16 cellular contexts compared by ENCODE assay signal in genomic region chr15:84603630-84604379, GRCh38. TPM values are rescaled to one million over a fixed set of nuclear protein-coding genes. Genes with fewer than 3 reads are reported as not detected.
DNase-seq lines count a peak whose midpoint lies in the region; ATAC-seq and TF ChIP-seq lines count a peak whose summit lies in the region.
"Had no signal": no experiment of that assay in that cellular context is flagged by ENCODE, and none has a peak within 500 bp of the region (broad histone marks: within the 10 kb centered on the region; RNA-seq: fewer than 3 reads in every experiment).

No MANE protein-coding gene starts in this region.

- no peaks in the 10 kb centered on the region for H3K27me3 Mint-ChIP-seq in natural killer cell treated with Interleukin-12 subunit alpha and Interleukin-12 subunit beta and Interleukin-15 and Interleukin-18, amount 100 ng/mL, for 72 hours
- no peaks in the 10 kb centered on the region for H3K27me3 Mint-ChIP-seq in natural killer cell (ENCODE audit: low read depth in 2 of 2)
- no peaks in the 10 kb centered on the region for H3K27me3 Mint-ChIP-seq in activated T-helper 17 cell treated with anti-CD3 and anti-CD28 coated beads, Interleukin-2, amount 50 U/mL, for 72 hours

- no peak for ATAC-seq in natural killer cell treated with Interleukin-12 subunit alpha and Interleukin-12 subunit beta and Interleukin-15 and Interleukin-18, amount 100 ng/mL, for 72 hours
- no peak for ATAC-seq in natural killer cell
- ATAC-seq in activated T-helper 17 cell treated with anti-CD3 and anti-CD28 coated beads, Interleukin-2, amount 50 U/mL, for 72 hours (replicated peaks): no peak
- ATAC-seq: left lung, PC-3, SK-N-SH treated with all-trans-retinoic acid at 6 μM for 48 hours had no signal

- H3K27ac ChIP-seq in subcutaneous abdominal adipose tissue (ENCODE audit: low read depth, low read length): peak overlapping the region; percentile 54
- H3K27ac ChIP-seq: left lung, skin epidermis had no signal

- H3K36me3 Mint-ChIP-seq in natural killer cell treated with Interleukin-12 subunit alpha and Interleukin-12 subunit beta and Interleukin-15 and Interleukin-18, amount 100 ng/mL, for 72 hours: peaks cover 4% of the 10 kb centered on the region
- no peaks in the 10 kb centered on the region for H3K36me3 Mint-ChIP-seq in natural killer cell
- peaks cover 55% of the 10 kb centered on the region for H3K36me3 Mint-ChIP-seq in activated T-helper 17 cell treated with anti-CD3 and anti-CD28 coated beads, Interleukin-2, amount 50 U/mL, for 72 hours (ENCODE audit: low read depth)

- H3K9me3 ChIP-seq in subcutaneous abdominal adipose tissue (ENCODE audit: control insufficient read depth in 5 of 5, low read length in 5 of 5): no peaks in the 10 kb centered on the region
- H3K9me3 ChIP-seq: HAP-1, left lung had no signal

- peaks cover 5 to 63% (median 45%) of the 10 kb centered on the region in 5 donors for H3K4me1 ChIP-seq in subcutaneous abdominal adipose tissue (ENCODE audit: control insufficient read depth in 5 of 5, insufficient read depth in 5 of 5, low read length in 5 of 5)

- H3K36me3 ChIP-seq in subcutaneous abdominal adipose tissue (ENCODE audit: control insufficient read depth in 5 of 5, insufficient read depth in 5 of 5, low read length in 5 of 5): peaks cover 0 to 25% (median 13%) of the 10 kb centered on the region in 5 donors

- DNase-seq in natural killer cell treated with Interleukin-12 subunit alpha and Interleukin-12 subunit beta and Interleukin-15 and Interleukin-18, amount 100 ng/mL, for 72 hours (ENCODE audit: low spot score): no peak
- DNase-seq in natural killer cell: no peak
- peak; percentile 27 for DNase-seq in iPS-NIHi7 (ENCODE audit: extremely low spot score)
- DNase-seq in hepatic stellate cell (ENCODE audit: low spot score): no peak
- DNase-seq in NK-92 treated with Interleukin-12 subunit alpha and Interleukin-12 subunit beta, amount 100 ng/mL, for 24 hours (lab: John Stamatoyannopoulos, UW): no peak
- no peak for DNase-seq in stimulated activated CD4-positive, alpha-beta T cell treated with anti-CD3 and anti-CD28 coated beads, Interleukin-12 subunit alpha, Interleukin-12 subunit beta, amount 100 ng/mL, for 4 hours
- DNase-seq: Kasumi-1, left lung, NCI-H510A, PC-3, substantia nigra had no signal

- intact Hi-C loops in natural killer cell (cut with micrococcal nuclease): no loop called here

- no peak for TF ChIP-seq CTCF in natural killer cell (IDR thresholded peaks at IDR 0.05)

- H3K4me3 ChIP-seq in subcutaneous abdominal adipose tissue (ENCODE audit: low read depth in 1 of 5, low read length in 5 of 5): peak overlapping the region in 1 of 5 donors; percentile 25
- H3K4me3 ChIP-seq: HAP-1, left lung, skin epidermis had no signal

- H3K9me3 Mint-ChIP-seq in natural killer cell treated with Interleukin-12 subunit alpha and Interleukin-12 subunit beta and Interleukin-15 and Interleukin-18, amount 100 ng/mL, for 72 hours: no peaks in the 10 kb centered on the region
- no peaks in the 10 kb centered on the region for H3K9me3 Mint-ChIP-seq in natural killer cell
- no peaks in the 10 kb centered on the region for H3K9me3 Mint-ChIP-seq in activated T-helper 17 cell treated with anti-CD3 and anti-CD28 coated beads, Interleukin-2, amount 50 U/mL, for 72 hours

- H3K9ac ChIP-seq in subcutaneous abdominal adipose tissue (ENCODE audit: low read length in 5 of 5): no peak overlapping the region

- peak overlapping the region; percentile 95 for H3K4me3 Mint-ChIP-seq in natural killer cell treated with Interleukin-12 subunit alpha and Interleukin-12 subunit beta and Interleukin-15 and Interleukin-18, amount 100 ng/mL, for 72 hours
- no peak overlapping the region for H3K4me3 Mint-ChIP-seq in natural killer cell
- H3K4me3 Mint-ChIP-seq in activated T-helper 17 cell treated with anti-CD3 and anti-CD28 coated beads, Interleukin-2, amount 50 U/mL, for 72 hours: peak overlapping the region; percentile 87

- peaks cover 26 to 66% of the 10 kb centered on the region in 2 donors for H3K4me1 Mint-ChIP-seq in natural killer cell treated with Interleukin-12 subunit alpha and Interleukin-12 subunit beta and Interleukin-15 and Interleukin-18, amount 100 ng/mL, for 72 hours (ENCODE audit: low read depth in 2 of 2)
- peaks cover 32 to 37% of the 10 kb centered on the region in 2 donors for H3K4me1 Mint-ChIP-seq in natural killer cell
- peaks cover 40% of the 10 kb centered on the region for H3K4me1 Mint-ChIP-seq in activated T-helper 17 cell treated with anti-CD3 and anti-CD28 coated beads, Interleukin-2, amount 50 U/mL, for 72 hours

- H3K27me3 ChIP-seq in subcutaneous abdominal adipose tissue (ENCODE audit: control insufficient read depth in 5 of 5, insufficient read depth in 4 of 5, low read length in 5 of 5): no peaks in the 10 kb centered on the region
- H3K27me3 ChIP-seq: left lung had no signal

- peak overlapping the region in 1 of 2 donors; percentile 84 for H3K27ac Mint-ChIP-seq in natural killer cell treated with Interleukin-12 subunit alpha and Interleukin-12 subunit beta and Interleukin-15 and Interleukin-18, amount 100 ng/mL, for 72 hours
- no peak overlapping the region for H3K27ac Mint-ChIP-seq in natural killer cell
- H3K27ac Mint-ChIP-seq in activated T-helper 17 cell treated with anti-CD3 and anti-CD28 coated beads, Interleukin-2, amount 50 U/mL, for 72 hours: peak overlapping the region; percentile 98

RNA-seq across cellular contexts. Expression of gene ZSCAN2, which starts 3.0 kb away (rescaled TPM):
- 1 to 10 TPM; 5.5 to 9.2 TPM for total RNA-seq in natural killer cell treated with Interleukin-12 subunit alpha and Interleukin-12 subunit beta and Interleukin-15 and Interleukin-18, amount 100 ng/mL, for 72 hours
- total RNA-seq in natural killer cell: 1 to 10 TPM; 5.0 to 8.3 (median 5.5) TPM
- 10 to 100 TPM in 1 of 2 donors, 1 to 10 TPM in 1; 9.0 to 14.1 TPM for total RNA-seq in activated T-helper 17 cell treated with anti-CD3 and anti-CD28 coated beads, Interleukin-2, amount 50 U/mL, for 72 hours

RNA-seq across cellular contexts. Expression of gene WDR73, which starts 50.3 kb away (rescaled TPM):
- total RNA-seq in natural killer cell treated with Interleukin-12 subunit alpha and Interleukin-12 subunit beta and Interleukin-15 and Interleukin-18, amount 100 ng/mL, for 72 hours: 10 to 100 TPM; 19.7 to 41.2 TPM
- 10 to 100 TPM; 19.2 to 26.7 (median 19.7) TPM for total RNA-seq in natural killer cell
- 10 to 100 TPM; 14.8 to 22.5 TPM for total RNA-seq in activated T-helper 17 cell treated with anti-CD3 and anti-CD28 coated beads, Interleukin-2, amount 50 U/mL, for 72 hours

RNA-seq across cellular contexts. Expression of gene NMB, which starts 54.2 kb away (rescaled TPM):
- 1 to 10 TPM; 3.8 to 7.1 TPM for total RNA-seq in natural killer cell treated with Interleukin-12 subunit alpha and Interleukin-12 subunit beta and Interleukin-15 and Interleukin-18, amount 100 ng/mL, for 72 hours
- total RNA-seq in natural killer cell: 1 to 10 TPM; 3.8 to 6.4 (median 5.1) TPM
- 1 to 10 TPM; 7.8 TPM for total RNA-seq in activated T-helper 17 cell treated with anti-CD3 and anti-CD28 coated beads, Interleukin-2, amount 50 U/mL, for 72 hours
